14 cellular contexts compared by ENCODE assay signal in genomic region chr7:107934991-107935770, GRCh38. TPM values are rescaled to one million over a fixed set of nuclear protein-coding genes. Genes with fewer than 3 reads are reported as not detected.
A peak's percentile ranks its signal among the peaks of the same experiment; 100 is the strongest.
DNase-seq lines count a peak whose midpoint lies in the region; FAIRE-seq and TF ChIP-seq lines count a peak whose summit lies in the region.
"Had no signal": no experiment of that assay in that cellular context is flagged by ENCODE, and none has a peak within 500 bp of the region (broad histone marks: within the 10 kb centered on the region; RNA-seq: fewer than 3 reads in every experiment).

No MANE protein-coding gene starts in this region.

- no peak for TF ChIP-seq EP300 in H1 (IDR thresholded peaks at IDR 0.05; ENCODE audit: borderline replicate concordance in 1 of 2, low read depth in 2 of 2, low read length in 2 of 2)

- H2BK20ac ChIP-seq in H1 (ENCODE audit: low read length) = peak overlapping the region; percentile 84; the same call in 1 of the 2 replicates

- no peaks in the 10 kb centered on the region; a peak in 1 of 7 replicates for H3K27me3 ChIP-seq in H1 (replicated peaks in 1 of 4; ENCODE audit: control insufficient read depth in 3 of 4, extremely low read depth in 1 of 4, insufficient read depth in 3 of 4, low read length in 3 of 4)
- H3K27me3 ChIP-seq: BLaER1 had no signal

- CTCF ChIA-PET in H1 (lab: Charles Lee; ENCODE audit: partially characterized antibody) = interaction anchor here (0.8 to 1.4 kb wide), 6 partner anchors 9 to 211 kb away, joined by 3 read pairs; no protein-coding TSS in a partner anchor

- no peak overlapping the region for H2BK120ac ChIP-seq in H1 (replicated peaks; ENCODE audit: low read depth, low read length)

- TF ChIP-seq RAD21 in H1 (IDR thresholded peaks at IDR 0.05 in 1 of 2, conservative IDR thresholded peaks at IDR 0.05 in 1 of 2; ENCODE audit: low read depth in 2 of 2, low read length in 2 of 2) = no peak

- peaks cover 26% of the 10 kb centered on the region for H3K36me3 Mint-ChIP-seq in neural crest cell (ENCODE audit: low read depth)

- H3K4ac ChIP-seq in H1 (replicated peaks; ENCODE audit: insufficient read length, low read depth, low read length) = peak overlapping the region; percentile 76

- H3K4me3 Mint-ChIP-seq in neural crest cell = no peak overlapping the region
- H3K4me3 Mint-ChIP-seq: stimulated activated memory B cell treated with anti-CD40 and anti-IgM and Interleukin-4, amounts not matched to agents 10 μg/mL and 1 μg/mL and 100 μg/mL, for 72 hours had no signal

- H3K4me1 Mint-ChIP-seq in neural crest cell = peaks cover 39% of the 10 kb centered on the region
- H3K4me1 Mint-ChIP-seq: stimulated activated memory B cell treated with anti-CD40 and anti-IgM and Interleukin-4, amounts not matched to agents 10 μg/mL and 1 μg/mL and 100 μg/mL, for 72 hours had no signal

- POLR2A ChIA-PET in H1 (lab: Charles Lee; ENCODE audit: partially characterized antibody) = interaction anchor here (1.2 to 4.8 kb wide), 4 partner anchors 9 to 68 kb away, joined by 6 to 36 read pairs (median 14); partner anchors contain the start of gene LAMB1

- WGBS in H1 (ENCODE audit: extremely low coverage in 1 of 2, insufficient coverage in 1 of 2, insufficient read length in 1 of 2, insufficient replicate concordance in 2 of 2, low coverage in 1 of 2, low lambda C conversion rate in 2 of 2, missing lambda C conversion rate in 1 of 2), 2 experiments = 57% methylated on average over 8 of the region's 8 CpGs; no CpG with 5 or more reads in 1 of the 2 experiments

- H3K27ac ChIP-seq in H1 (ENCODE audit: low read depth, low read length) = 0 out of 2 replicates have a peak overlapping the region, but pooled peaks have one; percentile 30
- H3K27ac ChIP-seq: BLaER1, RWPE1 had no signal

- H3K27me3 Mint-ChIP-seq in neural crest cell (ENCODE audit: low read depth) = no peaks in the 10 kb centered on the region
- H3K27me3 Mint-ChIP-seq: stimulated activated memory B cell treated with anti-CD40 and anti-IgM and Interleukin-4, amounts not matched to agents 10 μg/mL and 1 μg/mL and 100 μg/mL, for 72 hours had no signal

- no peak for TF ChIP-seq POLR2A in H1 (IDR thresholded peaks at IDR 0.05; ENCODE audit: control extremely low read depth in 1 of 2, low read depth in 2 of 2, low read length in 2 of 2)

- H3K4me3 ChIP-seq in H1 (ENCODE audit: extremely low read depth in 1 of 4, insufficient read depth in 2 of 4, low read depth in 3 of 4, low read length in 4 of 4) = 0 out of 8 replicates have a peak overlapping the region, but pooled peaks of 2 of the 4 experiments have one; percentile 0 to 2
- H3K4me3 ChIP-seq: BLaER1 had no signal

- peak overlapping the region; percentile 63 for H4K91ac ChIP-seq in H1 (replicated peaks; ENCODE audit: insufficient read length, low read length)

- H3K23ac ChIP-seq in H1 (ENCODE audit: insufficient read length) = no peak overlapping the region

- DNase-seq in AG09319 (ENCODE audit: extremely low read depth, low read depth) (peak; percentile 24), HT1080 (ENCODE audit: low read depth) (peak; percentile 69), H1 (ENCODE audit: low read depth in 1 of 2, low spot score in 2 of 2) (no peak), neural crest cell (ENCODE audit: low read depth, low spot score) (no peak), putamen (ENCODE audit: low spot score) (no peak), AML-193 (lab: John Stamatoyannopoulos, UW) (no peak), GM03348 (ENCODE audit: low spot score) (no peak), Kasumi-1 (lab: John Stamatoyannopoulos, UW) (no peak)
- DNase-seq: activated naive CD4-positive, alpha-beta T cell; GDM1; NCI-H446 treated with DMSO at 0.1 percent for 48 hours had no signal

- H4K5ac ChIP-seq in H1 (ENCODE audit: insufficient read length, low read depth, low read length) = peak overlapping the region; percentile 24

- H3K36me3 ChIP-seq in H1 (ENCODE audit: control insufficient read depth in 2 of 4, insufficient read depth in 4 of 4, low read length in 3 of 4) = peaks cover 0 to 37% (median 5%) of the 10 kb centered on the region in 4 experiments; a peak in 5 of 8 replicates

- peak overlapping the region; percentile 67; the same call in 1 of the 2 replicates for H2BK5ac ChIP-seq in H1 (ENCODE audit: low read depth, low read length)

- H3K18ac ChIP-seq in H1 (ENCODE audit: extremely low read depth, low read length) = peak overlapping the region; percentile 51; the same call in 1 of the 2 replicates

- no peaks in the 10 kb centered on the region for H3K79me1 ChIP-seq in H1 (ENCODE audit: low read depth, low read length)

- H3K4me1 ChIP-seq in H1 (replicated peaks in 1 of 4; ENCODE audit: control insufficient read depth in 3 of 4, insufficient read depth in 4 of 4, low read length in 3 of 4) = peaks cover 7 to 41% (median 21%) of the 10 kb centered on the region in 4 experiments
- H3K4me1 ChIP-seq: BLaER1 had no signal

- peaks cover 0 to 2% of the 10 kb centered on the region in 2 experiments for H4K20me1 ChIP-seq in H1 (replicated peaks in 1 of 2; ENCODE audit: control insufficient read depth in 1 of 2, insufficient read depth in 2 of 2, low read length in 2 of 2)
- H4K20me1 ChIP-seq: BLaER1 had no signal

- H3K9ac ChIP-seq in H1 (replicated peaks in 1 of 4; ENCODE audit: extremely low read depth in 1 of 4, low read depth in 3 of 4, low read length in 3 of 4) = no peak overlapping the region; a peak in 1 of 7 replicates
- H3K9ac ChIP-seq: BLaER1 had no signal

- H3K9me3 Mint-ChIP-seq in neural crest cell = no peaks in the 10 kb centered on the region
- H3K9me3 Mint-ChIP-seq: stimulated activated memory B cell treated with anti-CD40 and anti-IgM and Interleukin-4, amounts not matched to agents 10 μg/mL and 1 μg/mL and 100 μg/mL, for 72 hours had no signal

- no peaks in the 10 kb centered on the region for H3K9me3 ChIP-seq in H1 (ENCODE audit: insufficient read depth in 2 of 2, low read depth in 1 of 2, low read length in 1 of 2)
- H3K9me3 ChIP-seq: BLaER1 had no signal

- H2AFZ ChIP-seq in H1 (ENCODE audit: low read length) = no peak overlapping the region

- no peak overlapping the region for H3K56ac ChIP-seq in H1 (replicated peaks; ENCODE audit: insufficient read length, low read depth, low read length)

- no peak overlapping the region for H3K14ac ChIP-seq in H1 (ENCODE audit: insufficient read length)

- no peak overlapping the region for H2BK15ac ChIP-seq in H1 (ENCODE audit: low read length)

- no peak for FAIRE-seq in H1 (lab: Jason Lieb, UNC)

- peak overlapping the region; percentile 91; the same call in 1 of the 2 replicates for H2AK5ac ChIP-seq in H1 (ENCODE audit: low read depth, low read length)

- H3K4me2 ChIP-seq in H1 (ENCODE audit: insufficient read depth in 1 of 2, low read depth in 2 of 2, low read length in 2 of 2) = peak overlapping the region; percentile 34 to 51; a peak in 3 of 4 replicates
- H3K4me2 ChIP-seq: BLaER1 had no signal

- H3K79me2 ChIP-seq in H1 (ENCODE audit: control insufficient read depth in 1 of 2, insufficient read depth in 2 of 2, low read length in 2 of 2) = no peaks in the 10 kb centered on the region

- H3K23me2 ChIP-seq in H1 (ENCODE audit: low read depth, low read length) = no peaks in the 10 kb centered on the region

- no peak overlapping the region; the same call in 1 of the 2 replicates for H4K8ac ChIP-seq in H1 (ENCODE audit: extremely low read depth, insufficient read depth, low read length)

- no peak for TF ChIP-seq CTCF in AG09319 (IDR thresholded peaks at IDR 0.05; ENCODE audit: low read depth, low read length)
- TF ChIP-seq CTCF in H1 (IDR thresholded peaks at IDR 0.05; ENCODE audit: control extremely low read depth in 1 of 3, insufficient read depth in 1 of 3, low read depth in 1 of 3, low read length in 3 of 3) = no peak
- no peak for TF ChIP-seq CTCF in neural crest cell (conservative IDR thresholded peaks at IDR 0.05)

- H3K27ac Mint-ChIP-seq in neural crest cell (ENCODE audit: unreplicated experiment) = peak overlapping the region; percentile 87
- H3K27ac Mint-ChIP-seq: stimulated activated memory B cell treated with anti-CD40 and anti-IgM and Interleukin-4, amounts not matched to agents 10 μg/mL and 1 μg/mL and 100 μg/mL, for 72 hours had no signal

- H2BK12ac ChIP-seq in H1 (ENCODE audit: low read depth, low read length) = peak overlapping the region; percentile 82

TF ChIP-seq in H1, 55 proteins besides CTCF, POLR2A, EP300 and RAD21:
- no peak for TF ChIP-seq SRF (IDR thresholded peaks at IDR 0.05; ENCODE audit: low read depth, low read length)
- TF ChIP-seq TAF7 (optimal IDR thresholded peaks at IDR 0.05; ENCODE audit: borderline replicate concordance, low read depth, low read length) = no peak
- TF ChIP-seq CHD1 (IDR thresholded peaks at IDR 0.05; ENCODE audit: low read depth, low read length) = no peak
- TF ChIP-seq KDM4A (IDR thresholded peaks at IDR 0.05; ENCODE audit: low read depth, low read length, severe bottlenecking) = peak; percentile 15

RNA-seq across cellular contexts. Expression of gene DLD, which starts 44.2 kb away (rescaled TPM):
- 44.1 and 65.8 TPM in 2 replicates for total RNA-seq in HT1080 (2014; rRNA removed; shearing (Covaris generic))
- 110 and 115 TPM in 2 replicates for polyA plus RNA-seq in HT1080 (2015; cell fraction: cytosol; rRNA removed)
- polyA plus RNA-seq in HT1080 (2015; cell fraction: nucleus; rRNA removed) = 114 and 158 TPM in 2 replicates
- 63.7 and 71.4 TPM in 2 replicates for total RNA-seq in H1 (2021; fragmentation: NEBNext Ultra II Directional; extraction: Animal tissue kit (Norgen Biotek cat#: 25700))
- 67.8 and 88.5 TPM in 2 replicates for polyA plus RNA-seq in H1 (2011; rRNA removed)
- 97.4 TPM for polyA plus RNA-seq in H1 (2011; cell fraction: cytosol; rRNA removed)
- polyA plus RNA-seq in H1 (2011; cell fraction: nucleus; rRNA removed) = 21.0 TPM
- 69.3 to 114 TPM (median 88.5 TPM) in 4 replicates for polyA plus RNA-seq in H1 (2012, experiment 1 of 2)
- polyA plus RNA-seq in H1 (2012, experiment 2 of 2) = 10.2 TPM
- 67.9 TPM for polyA plus RNA-seq in H1 (2013, experiment 1 of 2)
- polyA plus RNA-seq in H1 (2013, experiment 2 of 2) = 73.0 TPM
- polyA minus RNA-seq in H1 (2011; rRNA and poly(A)+ RNA removed) = 114 and 116 TPM in 2 replicates
- 37.8 TPM for polyA minus RNA-seq in H1 (2011; cell fraction: cytosol; rRNA and poly(A)+ RNA removed)
- 42.0 TPM for polyA minus RNA-seq in H1 (2011; cell fraction: nucleus; rRNA and poly(A)+ RNA removed)
- total RNA-seq in neural crest cell = 77.6 and 82.1 TPM in 2 replicates

Comparison
In these comparisons a context has a peak if more than half of its experiments do, and no peak if none do; other contexts are left out.
1. DNase-seq: peak in AG09319 (single experiment) and HT1080 (single experiment); none in H1 (0 of 2), neural crest cell (single experiment), putamen (single experiment), AML-193 (0 of 2), GM03348 (single experiment) and Kasumi-1 (0 of 2).